15 cellular contexts compared by ENCODE assay signal in genomic region chr3:135240426-135240825, GRCh38.
A peak's percentile ranks its signal among the peaks of the same experiment; 100 is the strongest.
DNase-seq lines count a peak whose midpoint lies in the region; ATAC-seq, FAIRE-seq and TF ChIP-seq lines count a peak whose summit lies in the region.
"Had no signal": no experiment of that assay in that cellular context is flagged by ENCODE, and none has a peak within 500 bp of the region (broad histone marks: within the 10 kb centered on the region; RNA-seq: fewer than 3 reads in every experiment).

No MANE protein-coding gene starts in this region.

- H3K4me1 Mint-ChIP-seq in H9: peaks cover 40% of the 10 kb centered on the region in 2 experiments
- H3K4me1 Mint-ChIP-seq: activated naive CD4-positive, alpha-beta T cell treated with anti-CD3 and anti-CD28 coated beads, Interleukin-2, amount 50 U/mL, for 24 hours; central memory CD8-positive, alpha-beta T cell; T-helper 17 cell had no signal

- H3K4ac ChIP-seq in H9 (ENCODE audit: low read depth, low read length): no peak overlapping the region

- in situ Hi-C loops in HepG2 (cut with HindIII; ENCODE audit: extremely low pct_ligation_motif_present, low pct_unique_long_range_greater_than_20kb): no loop called here

- no peak overlapping the region for H2BK15ac ChIP-seq in H9 (ENCODE audit: low read depth, low read length)

- TF ChIP-seq POLR2A in HepG2 (IDR thresholded peaks at IDR 0.05; ENCODE audit: insufficient read depth in 1 of 2, low read depth in 2 of 2, low read length in 2 of 2): no peak

- H3K4me1 ChIP-seq in H9 (ENCODE audit: insufficient read depth, low read length) (no peaks in the 10 kb centered on the region; the same call in 1 of the 2 replicates), OCI-LY1 (ENCODE audit: insufficient read depth, low read length, severe bottlenecking) (no peaks in the 10 kb centered on the region), HepG2 (ENCODE audit: insufficient read depth, low read length) (no peaks in the 10 kb centered on the region)

- H2AFZ ChIP-seq in H9 (ENCODE audit: low read length) (no peak overlapping the region), OCI-LY1 (ENCODE audit: low read length) (no peak overlapping the region), HepG2 (ENCODE audit: low read length) (no peak overlapping the region)

- no peak overlapping the region for H3T11ph ChIP-seq in H9 (ENCODE audit: low read length)

- no peak overlapping the region for H3K23ac ChIP-seq in H9 (ENCODE audit: insufficient read length, low read depth, low read length)

- H4K20me1 ChIP-seq in H9 (ENCODE audit: control insufficient read depth, insufficient read depth, insufficient read length): no peaks in the 10 kb centered on the region
- H4K20me1 ChIP-seq in OCI-LY1 (ENCODE audit: insufficient read depth, low read length): no peaks in the 10 kb centered on the region
- no peaks in the 10 kb centered on the region for H4K20me1 ChIP-seq in HepG2 (ENCODE audit: insufficient read depth, low read length)

- H3K9me3 Mint-ChIP-seq in H9: peaks cover 0 to 6% of the 10 kb centered on the region in 2 experiments; a peak in 2 of 5 replicates
- H3K9me3 Mint-ChIP-seq: activated naive CD4-positive, alpha-beta T cell treated with anti-CD3 and anti-CD28 coated beads, Interleukin-2, amount 50 U/mL, for 24 hours; central memory CD8-positive, alpha-beta T cell; neural crest cell had no signal

- intact Hi-C loops in HepG2 (cut with micrococcal nuclease; ENCODE audit: unreplicated experiment): no loop called here

- no peak overlapping the region for H3K4me3 Mint-ChIP-seq in H9
- H3K4me3 Mint-ChIP-seq: activated naive CD4-positive, alpha-beta T cell treated with anti-CD3 and anti-CD28 coated beads, Interleukin-2, amount 50 U/mL, for 24 hours; central memory CD8-positive, alpha-beta T cell; neural crest cell; T-helper 17 cell had no signal

- no peak overlapping the region for H3K56ac ChIP-seq in H9 (ENCODE audit: insufficient read length, low read depth, low read length)

- POLR2A ChIA-PET in HepG2 (lab: Yijun Ruan, JAX): no interaction called here

- H3K4me3 ChIP-seq in GM12875 (ENCODE audit: low read depth, low read length): no peak overlapping the region
- no peak overlapping the region for H3K4me3 ChIP-seq in OCI-LY1 (ENCODE audit: low read depth, low read length, poor library complexity, severe bottlenecking)
- H3K4me3 ChIP-seq in HepG2 (replicated peaks in 1 of 3; ENCODE audit: insufficient read depth in 1 of 3, low read depth in 2 of 3, low read length in 3 of 3): no peak overlapping the region

- H2BK120ac ChIP-seq in H9 (ENCODE audit: low read depth, low read length, poor library complexity, severe bottlenecking): no peak overlapping the region

- H2BK20ac ChIP-seq in H9 (ENCODE audit: low read depth, low read length, poor library complexity, severe bottlenecking): no peak overlapping the region

- no TSS peak for BruUV-seq in HepG2 (replicated peaks; lab: Mats Ljungman, UMichigan)

- no peaks in the 10 kb centered on the region for H3K9me2 ChIP-seq in OCI-LY1 (ENCODE audit: low read depth, low read length)

- H3K36me3 Mint-ChIP-seq in H9 (ENCODE audit: insufficient read depth in 1 of 3, low read depth in 3 of 3): no peaks in the 10 kb centered on the region
- H3K36me3 Mint-ChIP-seq: activated naive CD4-positive, alpha-beta T cell treated with anti-CD3 and anti-CD28 coated beads, Interleukin-2, amount 50 U/mL, for 24 hours had no signal

- no peak overlapping the region for H2AK5ac ChIP-seq in H9 (ENCODE audit: insufficient read length, low read length)

- DNase-seq in H9 (peak; percentile 56), HepG2 (ENCODE audit: low spot score) (no peak), NCI-H1092 treated with DMSO at 0.1 percent for 48 hours (lab: John Stamatoyannopoulos, UW) (no peak), ecto neural progenitor cell (ENCODE audit: low spot score) (no peak), NCI-H2029 (lab: John Stamatoyannopoulos, UW) (no peak), NCI-H187 (lab: John Stamatoyannopoulos, UW) (no peak)
- DNase-seq: NCI-H1417 treated with DMSO at 0.1 percent for 48 hours; stimulated activated naive CD4-positive, alpha-beta T cell treated with Interleukin-2 at 50 U/mL for 16 hours; T-helper 17 cell had no signal

- H3K18ac ChIP-seq in H9 (ENCODE audit: insufficient read length, low read depth, low read length): no peak overlapping the region

- no peak overlapping the region for H4K5ac ChIP-seq in H9 (ENCODE audit: insufficient read length, low read depth, low read length)

- no peak for TF ChIP-seq RAD21 in HepG2 (CRISPR knock-in tag; IDR thresholded peaks at IDR 0.05)

- no peak for TF ChIP-seq EP300 in HepG2 (IDR thresholded peaks at IDR 0.05; ENCODE audit: low read depth in 2 of 2, low read length in 2 of 2)
- no peak for TF ChIP-seq EP300 in HepG2 (CRISPR knock-in tag; IDR thresholded peaks at IDR 0.05; ENCODE audit: borderline replicate concordance)

- H2BK5ac ChIP-seq in H9 (ENCODE audit: insufficient read length, low read length): no peak overlapping the region

- H3K36me3 ChIP-seq in OCI-LY1 (ENCODE audit: insufficient read depth, low read length) (no peaks in the 10 kb centered on the region), HepG2 (replicated peaks in 1 of 2; ENCODE audit: control insufficient read depth in 1 of 2, insufficient read depth in 2 of 2, low read length in 2 of 2) (no peaks in the 10 kb centered on the region)

- TF ChIP-seq CTCF in GM12875 (IDR thresholded peaks at IDR 0.05; ENCODE audit: borderline replicate concordance, insufficient read depth, low read depth, low read length): peak; percentile 29; the same call in 1 of the 2 replicates
- peak; percentile 65 for TF ChIP-seq CTCF in H9 (conservative IDR thresholded peaks at IDR 0.05)
- TF ChIP-seq CTCF in OCI-LY1 (IDR thresholded peaks at IDR 0.05; ENCODE audit: low read length): peak; percentile 26; the same call in 1 of the 2 replicates
- TF ChIP-seq CTCF in HepG2 (CRISPR knock-in tag; IDR thresholded peaks at IDR 0.05): 0 out of 2 replicates have a peak, but pooled peaks have one; percentile 9

- H3K23me2 ChIP-seq in H9 (ENCODE audit: insufficient read length, low read depth, low read length, poor library complexity, severe bottlenecking): no peaks in the 10 kb centered on the region

- H3K9ac ChIP-seq in H9 (ENCODE audit: extremely low read depth, insufficient read length, low read length) (no peak overlapping the region), OCI-LY1 (ENCODE audit: low read length) (no peak overlapping the region), HepG2 (ENCODE audit: insufficient read depth, low read depth, low read length) (no peak overlapping the region)

- H3F3A ChIP-seq in OCI-LY1 (ENCODE audit: insufficient read depth, low read length): no peaks in the 10 kb centered on the region

- no peak overlapping the region for H3K27ac Mint-ChIP-seq in H9
- H3K27ac Mint-ChIP-seq: activated naive CD4-positive, alpha-beta T cell treated with anti-CD3 and anti-CD28 coated beads, Interleukin-2, amount 50 U/mL, for 24 hours; T-helper 17 cell had no signal

- 0 out of 2 replicates have a peak, but pooled peaks cover 2% of the 10 kb centered on the region for H3K27me3 Mint-ChIP-seq in H9 (ENCODE audit: low read depth)
- H3K27me3 Mint-ChIP-seq: activated naive CD4-positive, alpha-beta T cell treated with anti-CD3 and anti-CD28 coated beads, Interleukin-2, amount 50 U/mL, for 24 hours; central memory CD8-positive, alpha-beta T cell had no signal

- H4K8ac ChIP-seq in H9 (replicated peaks; ENCODE audit: insufficient read length, low read depth, low read length): no peak overlapping the region

- no peak overlapping the region for H4K91ac ChIP-seq in H9 (ENCODE audit: insufficient read length, low read depth, low read length)

- H2BK12ac ChIP-seq in H9 (ENCODE audit: insufficient read length, low read depth, low read length): no peak overlapping the region

- FAIRE-seq in HepG2 (lab: Jason Lieb, UNC): no peak
- FAIRE-seq: keratinocyte had no signal

- no peaks in the 10 kb centered on the region for H3K9me3 ChIP-seq in H9 (ENCODE audit: control insufficient read depth, low read depth, low read length)
- H3K9me3 ChIP-seq in OCI-LY1 (ENCODE audit: low read length): no peaks in the 10 kb centered on the region
- no peaks in the 10 kb centered on the region for H3K9me3 ChIP-seq in HepG2 (ENCODE audit: low read length)

- ATAC-seq in HepG2: peak; percentile 44; the same call in 2 of the 3 replicates
- ATAC-seq: T-helper 17 cell had no signal

- H3K79me1 ChIP-seq in H9 (ENCODE audit: insufficient read depth, low read depth, low read length, poor library complexity, severe bottlenecking): no peaks in the 10 kb centered on the region

- H3K79me2 ChIP-seq in H9 (ENCODE audit: insufficient read depth, low read length) (no peaks in the 10 kb centered on the region), OCI-LY1 (ENCODE audit: insufficient read depth, low read length) (no peaks in the 10 kb centered on the region), HepG2 (ENCODE audit: insufficient read depth, low read length) (no peaks in the 10 kb centered on the region)

- H3K27me3 ChIP-seq in H9 (ENCODE audit: insufficient read depth, low read length): no peaks in the 10 kb centered on the region
- H3K27me3 ChIP-seq in OCI-LY1 (ENCODE audit: insufficient read depth, low read length): no peaks in the 10 kb centered on the region
- peaks cover 0 to 3% of the 10 kb centered on the region in 2 experiments; a peak in 1 of 5 replicates for H3K27me3 ChIP-seq in HepG2 (ENCODE audit: control insufficient read depth in 1 of 2, insufficient read depth in 2 of 2, low read length in 2 of 2)

- CTCF ChIA-PET in HepG2 (lab: Yijun Ruan, JAX; ENCODE audit: low intra/inter-chr PET ratio, low total read pairs): no interaction called here

- H3K14ac ChIP-seq in H9 (ENCODE audit: insufficient read depth, low read length): no peak overlapping the region

- no peak overlapping the region for H3K27ac ChIP-seq in H9 (ENCODE audit: insufficient read length, low read depth, low read length)
- no peak overlapping the region for H3K27ac ChIP-seq in OCI-LY1 (ENCODE audit: low read depth, low read length, poor library complexity, severe bottlenecking)
- no peak overlapping the region for H3K27ac ChIP-seq in HepG2 (ENCODE audit: extremely low read length, insufficient read depth, low read length)

- H3K4me2 ChIP-seq in H9 (ENCODE audit: insufficient read depth, insufficient read length, low read length) (no peak overlapping the region), OCI-LY1 (ENCODE audit: low read length) (no peak overlapping the region), HepG2 (ENCODE audit: low read depth, low read length) (no peak overlapping the region)

TF ChIP-seq in HepG2, 621 proteins besides CTCF, POLR2A, EP300 and RAD21:
- peak; percentile 83 for TF ChIP-seq PPARG (CRISPR knock-in tag; conservative IDR thresholded peaks at IDR 0.05)
- TF ChIP-seq POGZ (CRISPR knock-in tag; IDR thresholded peaks at IDR 0.05): no peak

Comparison
In these comparisons a context has a peak if more than half of its experiments do, and no peak if none do; other contexts are left out.
1. CTCF ChIP-seq: peak in every context shown above with its lines; median percentile 65 in H9; 29 in GM12875; 26 in OCI-LY1; 9 in HepG2.